ENCODE assay signal across 9 cellular contexts in the genomic region with DNA sequence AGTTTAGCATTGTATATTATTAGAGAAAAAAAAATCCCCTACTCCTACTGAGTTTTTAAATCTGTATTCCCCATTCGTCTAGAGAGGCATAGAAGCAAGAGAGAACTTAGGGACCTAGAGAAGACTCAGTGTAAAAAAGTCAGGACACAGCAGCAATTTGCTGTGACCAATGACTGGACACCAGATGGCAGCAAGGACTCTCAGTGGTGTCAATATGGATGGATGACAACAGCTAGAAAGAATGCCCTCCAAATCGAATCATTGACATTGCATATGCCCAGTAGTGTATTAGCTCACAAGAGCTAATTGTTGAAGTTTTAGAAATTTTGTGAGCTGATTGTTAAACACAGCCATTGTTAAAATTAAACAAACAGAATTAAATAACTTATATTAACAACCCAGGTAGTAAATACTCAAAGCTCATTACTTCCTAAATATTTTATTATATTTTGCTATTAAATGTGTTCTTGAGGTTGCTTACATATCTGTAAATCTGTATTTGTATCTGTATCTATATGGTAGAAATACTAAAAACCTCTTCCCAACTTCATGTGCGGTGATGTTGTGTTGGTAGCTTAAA. TPM values are rescaled to one million over a fixed set of nuclear protein-coding genes. Genes with fewer than 3 reads are reported as not detected.
DNase-seq lines count a peak whose midpoint lies in the region; FAIRE-seq and TF ChIP-seq lines count a peak whose summit lies in the region.
"Had no signal": no experiment of that assay in that cellular context is flagged by ENCODE, and none has a peak within 500 bp of the region (broad histone marks: within the 10 kb centered on the region; RNA-seq: fewer than 3 reads in every experiment).

No MANE protein-coding gene starts in this region.

- intact Hi-C loops in activated T-helper 1 cell treated with anti-CD3 and anti-CD28 coated beads, Interleukin-12 subunit alpha, Interleukin-12 subunit beta, Interleukin-2, Interleukin-4 antibody, amounts not matched to agents 30 ng/mL and 10 ng/mL and 1 ng/mL, durations not matched to agents 14 hours and 24 hours and 36 hours (cut with micrococcal nuclease) = loop anchor here (1.0 to 5.0 kb wide), 2 partner anchors 320 to 514 kb away; no protein-coding TSS in a partner anchor

- no peak overlapping the region for H3K4me3 Mint-ChIP-seq in activated T-helper 1 cell treated with anti-CD3 and anti-CD28 coated beads, Interleukin-12 subunit alpha, Interleukin-12 subunit beta, Interleukin-2, Interleukin-4 antibody, amounts not matched to agents 30 ng/mL and 10 ng/mL and 1 ng/mL, durations not matched to agents 14 hours and 24 hours and 36 hours

- DNase-seq in AG09309 (ENCODE audit: low read depth) (peak; percentile 1), GM12892 (ENCODE audit: insufficient read length) (no peak), NCI-H2029 treated with DMSO at 0.1 percent for 48 hours (lab: John Stamatoyannopoulos, UW) (peak; percentile 12), glomerular visceral epithelial cell (ENCODE audit: extremely low spot score) (peak; percentile 60), pulmonary artery endothelial cell (ENCODE audit: low read depth, low spot score) (peak; percentile 17)
- peak; percentile 13 for DNase-seq in activated CD4-positive, alpha-beta T cell treated with anti-CD3 and anti-CD28 coated beads, Interleukin-2, amount 50 U/mL, for 1 hour
- no peak for DNase-seq in NK-92 treated with Interleukin-12 subunit alpha and Interleukin-12 subunit beta, amount 100 ng/mL, for 24 hours (lab: John Stamatoyannopoulos, UW)
- no peak for DNase-seq in activated T-helper 1 cell treated with anti-CD3 and anti-CD28 coated beads, Interleukin-12 subunit alpha, Interleukin-12 subunit beta, Interleukin-2, Interleukin-4 antibody, amounts not matched to agents 30 ng/mL and 10 ng/mL and 1 ng/mL, durations not matched to agents 14 hours and 24 hours and 36 hours (ENCODE audit: low spot score)

- FAIRE-seq in GM12892 (lab: Jason Lieb, UNC) = peak; percentile 85

- H3K36me3 Mint-ChIP-seq in activated T-helper 1 cell treated with anti-CD3 and anti-CD28 coated beads, Interleukin-12 subunit alpha, Interleukin-12 subunit beta, Interleukin-2, Interleukin-4 antibody, amounts not matched to agents 30 ng/mL and 10 ng/mL and 1 ng/mL, durations not matched to agents 14 hours and 24 hours and 36 hours (ENCODE audit: low read depth) = no peaks in the 10 kb centered on the region

- peaks cover 4% of the 10 kb centered on the region for H3K4me1 Mint-ChIP-seq in activated T-helper 1 cell treated with anti-CD3 and anti-CD28 coated beads, Interleukin-12 subunit alpha, Interleukin-12 subunit beta, Interleukin-2, Interleukin-4 antibody, amounts not matched to agents 30 ng/mL and 10 ng/mL and 1 ng/mL, durations not matched to agents 14 hours and 24 hours and 36 hours (ENCODE audit: low read depth)

- H3K27ac Mint-ChIP-seq in activated T-helper 1 cell treated with anti-CD3 and anti-CD28 coated beads, Interleukin-12 subunit alpha, Interleukin-12 subunit beta, Interleukin-2, Interleukin-4 antibody, amounts not matched to agents 30 ng/mL and 10 ng/mL and 1 ng/mL, durations not matched to agents 14 hours and 24 hours and 36 hours = no peak overlapping the region

- no peak overlapping the region for H3K4me3 ChIP-seq in AG09309 (ENCODE audit: control insufficient read depth, low read depth, low read length)
- H3K4me3 ChIP-seq: thoracic aorta had no signal

- H3K9me3 Mint-ChIP-seq in activated T-helper 1 cell treated with anti-CD3 and anti-CD28 coated beads, Interleukin-12 subunit alpha, Interleukin-12 subunit beta, Interleukin-2, Interleukin-4 antibody, amounts not matched to agents 30 ng/mL and 10 ng/mL and 1 ng/mL, durations not matched to agents 14 hours and 24 hours and 36 hours = no peaks in the 10 kb centered on the region

- no peak for TF ChIP-seq POLR2A in GM12892 (IDR thresholded peaks at IDR 0.05; ENCODE audit: low read depth, low read length)

- peaks cover 2% of the 10 kb centered on the region for H3K27me3 Mint-ChIP-seq in activated T-helper 1 cell treated with anti-CD3 and anti-CD28 coated beads, Interleukin-12 subunit alpha, Interleukin-12 subunit beta, Interleukin-2, Interleukin-4 antibody, amounts not matched to agents 30 ng/mL and 10 ng/mL and 1 ng/mL, durations not matched to agents 14 hours and 24 hours and 36 hours (ENCODE audit: insufficient read depth)

- peak; percentile 47 for TF ChIP-seq CTCF in AG09309 (IDR thresholded peaks at IDR 0.05; ENCODE audit: control insufficient read depth, insufficient read depth, low read depth, low read length, missing control alignments)

RNA-seq across cellular contexts. Expression of a gene that starts 43.9 kb away (rescaled TPM):
- not detected for polyA plus RNA-seq in GM12892 (2012; ENCODE audit: missing spikeins)
- total RNA-seq in pulmonary artery endothelial cell = not detected in 2 replicates
- total RNA-seq in activated T-helper 1 cell treated with anti-CD3 and anti-CD28 coated beads, Interleukin-12 subunit alpha, Interleukin-12 subunit beta, Interleukin-2, Interleukin-4 antibody, amounts not matched to agents 30 ng/mL and 10 ng/mL and 1 ng/mL, durations not matched to agents 14 hours and 24 hours and 36 hours = 0.02 and 0.03 TPM in 2 replicates
- total RNA-seq: thoracic aorta had no signal

Comparison
In these comparisons a context has a peak if more than half of its experiments do, and no peak if none do; other contexts are left out.
1. DNase-seq: peak in AG09309 (single experiment), NCI-H2029 treated with DMSO at 0.1 percent for 48 hours (single experiment), activated CD4-positive, alpha-beta T cell treated with anti-CD3 and anti-CD28 coated beads, Interleukin-2, amount 50 U/mL, for 1 hour (single experiment), glomerular visceral epithelial cell (single experiment) and pulmonary artery endothelial cell (single experiment); none in GM12892 (single experiment), NK-92 treated with Interleukin-12 subunit alpha and Interleukin-12 subunit beta, amount 100 ng/mL, for 24 hours (single experiment) and activated T-helper 1 cell treated with anti-CD3 and anti-CD28 coated beads, Interleukin-12 subunit alpha, Interleukin-12 subunit beta, Interleukin-2, Interleukin-4 antibody, amounts not matched to agents 30 ng/mL and 10 ng/mL and 1 ng/mL, durations not matched to agents 14 hours and 24 hours and 36 hours (single experiment).